8 cellular contexts compared by ENCODE assay signal in genomic region chr2:166516712-166517303, GRCh38. TPM values are rescaled to one million over a fixed set of nuclear protein-coding genes. Genes with fewer than 3 reads are reported as not detected.
DNase-seq lines count a peak whose midpoint lies in the region; ATAC-seq, FAIRE-seq and TF ChIP-seq lines count a peak whose summit lies in the region.

No MANE protein-coding gene starts in this region.

- no peak for DNase-seq in BJ (ENCODE audit: low read depth)
- peak; percentile 48 for DNase-seq in HCEC 1CT
- DNase-seq in RPMI7951 (ENCODE audit: low read depth): peak; percentile 4
- DNase-seq in foreskin fibroblast: peak in 1 of 2 donors; percentile 53
- peak; percentile 74 for DNase-seq in testis
- DNase-seq in GM12891 (ENCODE audit: insufficient read length, low spot score): no peak
- no peak for DNase-seq in naive thymus-derived CD8-positive, alpha-beta T cell

- H3K27me3 Mint-ChIP-seq in naive thymus-derived CD8-positive, alpha-beta T cell: peaks cover 0 to 4% (median 0%) of the 10 kb centered on the region in 5 donors

- TF ChIP-seq CTCF in BJ (IDR thresholded peaks at IDR 0.05; ENCODE audit: insufficient read depth, low read depth, low read length): peak; percentile 63
- peak; percentile 63 for TF ChIP-seq CTCF in foreskin fibroblast (IDR thresholded peaks at IDR 0.05; ENCODE audit: low read depth, low read length)
- peak; percentile 27 to 59 (median 56) for TF ChIP-seq CTCF in testis (IDR thresholded peaks at IDR 0.05)

- WGBS in testis, 2 donors: 17 to 42% methylated on average over 2 of the region's 2 CpGs

- POLR2A ChIA-PET in BJ (lab: Charles Lee): no interaction called here
- POLR2A ChIA-PET in naive thymus-derived CD8-positive, alpha-beta T cell (lab: Charles Lee): no interaction called here

- no peak overlapping the region for H3K27ac ChIP-seq in testis

- no peaks in the 10 kb centered on the region for H3K4me1 ChIP-seq in testis

- H3K36me3 ChIP-seq in BJ (ENCODE audit: control insufficient read depth, insufficient read depth, low read length): no peaks in the 10 kb centered on the region
- no peaks in the 10 kb centered on the region for H3K36me3 ChIP-seq in testis (ENCODE audit: low read depth, missing control alignments)

- no peaks in the 10 kb centered on the region for H3K36me3 Mint-ChIP-seq in naive thymus-derived CD8-positive, alpha-beta T cell

- no peaks in the 10 kb centered on the region for H3K4me1 Mint-ChIP-seq in naive thymus-derived CD8-positive, alpha-beta T cell

- no peak overlapping the region for H3K27ac Mint-ChIP-seq in naive thymus-derived CD8-positive, alpha-beta T cell

- H3K9me3 ChIP-seq in testis: no peaks in the 10 kb centered on the region

- H3K9me3 Mint-ChIP-seq in naive thymus-derived CD8-positive, alpha-beta T cell: no peaks in the 10 kb centered on the region

- no peak for FAIRE-seq in GM12891 (lab: Jason Lieb, UNC)

- no peak overlapping the region for H3K4me3 Mint-ChIP-seq in naive thymus-derived CD8-positive, alpha-beta T cell

- ATAC-seq in HG03045 (IDR thresholded peaks at IDR 0.05; ENCODE audit: unreplicated experiment): no peak
- no peak for ATAC-seq in naive thymus-derived CD8-positive, alpha-beta T cell

- TF ChIP-seq POLR2A in testis (IDR thresholded peaks at IDR 0.05) (no peak), GM12891 (IDR thresholded peaks at IDR 0.05; ENCODE audit: low read depth, low read length) (no peak)

- H3K27me3 ChIP-seq in BJ (ENCODE audit: control insufficient read depth, insufficient read depth, low read length) (no peaks in the 10 kb centered on the region), testis (no peaks in the 10 kb centered on the region)

- CTCF ChIA-PET in BJ (lab: Yijun Ruan, JAX): interaction anchor here (0.9 to 1.3 kb wide), 2 partner anchors 11 to 338 kb away, joined by 4 to 5 read pairs; no protein-coding TSS in a partner anchor

- H3K4me3 ChIP-seq in BJ (ENCODE audit: low read depth, low read length) (no peak overlapping the region), foreskin fibroblast (ENCODE audit: low read depth in 1 of 2, low read length in 2 of 2) (no peak overlapping the region), testis (no peak overlapping the region)

- intact Hi-C loops in testis (cut with DNase I; ENCODE audit: low total_unique reads): no loop called here

TF ChIP-seq in GM12891, 5 proteins besides CTCF, POLR2A, EP300 and RAD21:
- TF ChIP-seq POU2F2 (IDR thresholded peaks at IDR 0.05; ENCODE audit: low read depth, low read length) (no peak), PAX5 (IDR thresholded peaks at IDR 0.05; ENCODE audit: insufficient read depth, low read length, severe bottlenecking) (no peak), POLR2AphosphoS5 (IDR thresholded peaks at IDR 0.05; ENCODE audit: low read depth, low read length) (no peak), TAF1 (IDR thresholded peaks at IDR 0.05; ENCODE audit: low read depth, low read length) (no peak), SPI1 (IDR thresholded peaks at IDR 0.05; ENCODE audit: low read depth, low read length) (no peak)

RNA-seq across cellular contexts. Expression of gene SCN7A, which starts 22.8 kb away (rescaled TPM):
- polyA plus RNA-seq in BJ (2011; rRNA removed): not detected in 2 replicates
- polyA minus RNA-seq in BJ (2011; rRNA and poly(A)+ RNA removed): not detected in 2 replicates
- not detected in 2 replicates for total RNA-seq in RPMI7951 (2014; rRNA removed; shearing (Covaris generic))
- total RNA-seq in testis: 10 to 100 TPM in 1 of 2 donors, 1 to 10 TPM in 1; 8.7 to 13.8 TPM
- 3.3 TPM for polyA plus RNA-seq in testis (ENCODE audit: insufficient read depth, low read depth, low replicate concordance)
- not detected for polyA plus RNA-seq in GM12891 (2012; ENCODE audit: low read depth, missing spikeins)
- not detected for total RNA-seq in naive thymus-derived CD8-positive, alpha-beta T cell
- not detected for polyA plus RNA-seq in naive thymus-derived CD8-positive, alpha-beta T cell

Comparison
In these comparisons a context has a peak if more than half of its experiments do, and no peak if none do; other contexts are left out.
1. DNase-seq: peak in HCEC 1CT (single experiment), RPMI7951 (single experiment) and testis (single experiment); none in BJ (single experiment), GM12891 (single experiment) and naive thymus-derived CD8-positive, alpha-beta T cell (0 of 10).
2. Peak in every context shown above with its lines, with median percentiles within 50 percentile points of each other: CTCF ChIP-seq.